ENCODE assay signal across 28 cellular contexts in the genomic region with DNA sequence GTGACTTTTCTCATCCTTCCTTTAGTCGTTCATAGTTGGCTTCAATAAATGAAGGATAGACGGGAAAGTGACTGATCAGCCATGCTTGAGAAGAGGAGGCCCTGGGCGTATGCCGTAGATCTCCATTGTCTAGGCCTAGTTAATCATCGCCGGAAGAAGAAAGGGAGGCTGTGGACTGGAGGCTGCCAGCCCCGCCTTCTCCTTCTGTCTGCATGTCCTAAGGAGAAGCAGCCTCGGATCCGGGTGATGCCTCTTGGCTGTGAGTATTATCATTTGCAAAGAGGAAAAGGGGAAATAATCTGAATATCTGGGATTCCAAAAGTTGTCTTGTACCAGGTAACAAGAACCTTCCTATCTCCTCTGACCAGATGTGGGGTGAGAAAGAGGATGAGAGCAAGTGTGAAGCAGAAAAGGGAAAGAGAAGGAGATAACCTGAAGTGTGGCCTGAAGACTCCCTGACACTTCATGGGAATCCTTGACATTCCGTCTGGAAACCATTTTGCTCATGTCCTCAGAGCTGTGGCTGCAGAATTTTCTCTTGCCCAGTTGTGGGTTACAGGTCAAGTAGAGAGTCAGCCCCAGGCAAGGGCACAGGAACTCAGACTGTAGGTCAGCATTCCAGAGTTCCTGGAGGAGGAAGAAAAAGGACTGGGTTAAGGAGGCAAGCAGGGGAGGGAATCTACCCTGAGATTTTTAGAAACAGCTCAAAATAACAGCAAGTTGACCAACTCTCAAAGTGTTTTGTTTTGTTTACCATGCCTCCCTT. TPM values are rescaled to one million over a fixed set of nuclear protein-coding genes. Genes with fewer than 3 reads are reported as not detected.
DNase-seq lines count a peak whose midpoint lies in the region; FAIRE-seq and TF ChIP-seq lines count a peak whose summit lies in the region.
"Had no signal": no experiment of that assay in that cellular context is flagged by ENCODE, and none has a peak within 500 bp of the region (broad histone marks: within the 10 kb centered on the region; RNA-seq: fewer than 3 reads in every experiment).

No MANE protein-coding gene starts in this region.

- DNase-seq in GM23248 = no peak
- no peak for DNase-seq in PC-9
- peak; percentile 45 for DNase-seq in kidney tubule cell (ENCODE audit: low spot score)
- DNase-seq in urothelium cell line (ENCODE audit: low spot score) = no peak
- no peak for DNase-seq in activated naive CD8-positive, alpha-beta T cell treated with anti-CD3 and anti-CD28 coated beads for 36 hours
- no peak for DNase-seq in COR-L47 (lab: John Stamatoyannopoulos, UW)
- DNase-seq in SW480 (ENCODE audit: low spot score) = no peak
- DNase-seq: activated CD4-positive, alpha-beta T cell treated with anti-CD3 and anti-CD28 coated beads, Interleukin-2, amount 50 U/mL, for 48 hours; activated CD8-positive, alpha-beta memory T cell treated with anti-CD3 and anti-CD28 coated beads, Interleukin-2, amount 50 U/mL, for 48 hours; activated naive CD4-positive, alpha-beta T cell treated with anti-CD3 and anti-CD28 coated beads, Interleukin-2, amount 50 U/mL, for 16 hours; anterior cingulate cortex; C1 segment of cervical spinal cord; Caco-2; central memory CD4-positive, alpha-beta T cell; DMS79; esophagus squamous epithelium; gastrocnemius medialis; left colon; naive B cell; NCI-H2029 treated with DMSO at 0.1 percent for 48 hours; NCI-H69; nucleus accumbens had no signal

- H3K79me2 ChIP-seq in GM23248 (ENCODE audit: insufficient read depth) (no peaks in the 10 kb centered on the region), PC-9 (ENCODE audit: low read depth) (peaks cover 3% of the 10 kb centered on the region)

- H3K36me3 ChIP-seq in GM23248 (ENCODE audit: low read depth) (no peaks in the 10 kb centered on the region), PC-9 (ENCODE audit: low read depth) (no peaks in the 10 kb centered on the region)
- H3K36me3 ChIP-seq: esophagus squamous epithelium, gastrocnemius medialis had no signal

- WGBS in GM23248 (ENCODE audit: low coverage in 1 of 2, low lambda C conversion rate in 2 of 2, missing lambda C conversion rate in 2 of 2), 2 experiments = 88 to 94% methylated on average over 10 of the region's 10 CpGs

- no peak overlapping the region for H3K9ac ChIP-seq in GM23248

- H3K27me3 ChIP-seq in GM23248 (replicated peaks; ENCODE audit: insufficient read depth) (no peaks in the 10 kb centered on the region), PC-9 (ENCODE audit: insufficient read depth, low read depth) (no peaks in the 10 kb centered on the region)
- H3K27me3 ChIP-seq: gastrocnemius medialis, SJSA1 had no signal

- no peak overlapping the region for H3K4me3 ChIP-seq in GM23248
- no peak overlapping the region for H3K4me3 ChIP-seq in PC-9
- H3K4me3 ChIP-seq: esophagus squamous epithelium, gastrocnemius medialis, SJSA1 had no signal

- H3K27me3 Mint-ChIP-seq in activated naive CD8-positive, alpha-beta T cell treated with anti-CD3 and anti-CD28 coated beads for 36 hours = peaks cover 29% of the 10 kb centered on the region

- FAIRE-seq in urothelium cell line (lab: Jason Lieb, UNC) = peak; percentile 35
- FAIRE-seq: H54, TTC549 had no signal

- H3K4me1 Mint-ChIP-seq in activated naive CD8-positive, alpha-beta T cell treated with anti-CD3 and anti-CD28 coated beads for 36 hours = peaks cover 3% of the 10 kb centered on the region
- H3K4me1 Mint-ChIP-seq: IgD-negative memory B cell had no signal

- BruUV-seq in PC-9 (replicated peaks; lab: Mats Ljungman, UMichigan) = no TSS peak

- H3K9me3 ChIP-seq in GM23248 (ENCODE audit: low read depth) (no peaks in the 10 kb centered on the region), PC-9 (ENCODE audit: insufficient read depth, low read depth) (no peaks in the 10 kb centered on the region)
- H3K9me3 ChIP-seq: Caco-2, esophagus squamous epithelium, gastrocnemius medialis, SJSA1 had no signal

- no peaks in the 10 kb centered on the region for H4K20me1 ChIP-seq in GM23248 (ENCODE audit: insufficient read depth)
- no peaks in the 10 kb centered on the region for H4K20me1 ChIP-seq in PC-9 (ENCODE audit: insufficient read depth)

- CTCF ChIA-PET in PC-9 (lab: Charles Lee) = no interaction called here

- peak overlapping the region; percentile 75 for H2AFZ ChIP-seq in GM23248
- no peak overlapping the region for H2AFZ ChIP-seq in PC-9

- POLR2A ChIA-PET in PC-9 (lab: Charles Lee; ENCODE audit: unreplicated experiment) = no interaction called here

- H3K4me2 ChIP-seq in GM23248 (ENCODE audit: unreplicated experiment) (no peak overlapping the region), PC-9 (peak overlapping the region; percentile 34; the same call in 1 of the 2 replicates)

- no peak overlapping the region for H3K4me3 Mint-ChIP-seq in activated naive CD8-positive, alpha-beta T cell treated with anti-CD3 and anti-CD28 coated beads for 36 hours
- H3K4me3 Mint-ChIP-seq: IgD-negative memory B cell; naive B cell; stimulated activated naive CD8-positive, alpha-beta T cell treated with anti-CD3 and anti-CD28 coated beads, Interleukin-15, Interleukin-2, amounts not matched to agents 100 ng/mL and 50 ng/mL, for 24 hours had no signal

- intact Hi-C loops in PC-9 (cut with micrococcal nuclease; ENCODE audit: unreplicated experiment) = loop anchor here (5.0 kb wide), 1 partner anchor 34 kb away; no protein-coding TSS in a partner anchor

- H3K27ac ChIP-seq in GM23248 (no peak overlapping the region), PC-9 (no peak overlapping the region)
- H3K27ac ChIP-seq: esophagus squamous epithelium, gastrocnemius medialis, SJSA1 had no signal

- H3K9me2 ChIP-seq in GM23248 (ENCODE audit: insufficient read depth) (no peaks in the 10 kb centered on the region), PC-9 (ENCODE audit: insufficient read depth) (no peaks in the 10 kb centered on the region)

- no peak overlapping the region for H3K27ac Mint-ChIP-seq in activated naive CD8-positive, alpha-beta T cell treated with anti-CD3 and anti-CD28 coated beads for 36 hours
- H3K27ac Mint-ChIP-seq: IgD-negative memory B cell; stimulated activated naive CD8-positive, alpha-beta T cell treated with anti-CD3 and anti-CD28 coated beads, Interleukin-15, Interleukin-2, amounts not matched to agents 100 ng/mL and 50 ng/mL, for 24 hours had no signal

- H3K9me3 Mint-ChIP-seq in activated naive CD8-positive, alpha-beta T cell treated with anti-CD3 and anti-CD28 coated beads for 36 hours = no peaks in the 10 kb centered on the region
- H3K9me3 Mint-ChIP-seq: IgD-negative memory B cell; naive B cell; stimulated activated naive CD8-positive, alpha-beta T cell treated with anti-CD3 and anti-CD28 coated beads, Interleukin-15, Interleukin-2, amounts not matched to agents 100 ng/mL and 50 ng/mL, for 24 hours had no signal

- H3F3A ChIP-seq in GM23248 (ENCODE audit: insufficient read depth) (0 out of 2 replicates have a peak, but pooled peaks cover 4% of the 10 kb centered on the region), PC-9 (ENCODE audit: insufficient read depth, low read depth) (peaks cover 24% of the 10 kb centered on the region)

- H3K4me1 ChIP-seq in GM23248 (ENCODE audit: insufficient read depth) (peaks cover 20% of the 10 kb centered on the region), PC-9 (replicated peaks; ENCODE audit: insufficient read depth) (peaks cover 33% of the 10 kb centered on the region)
- H3K4me1 ChIP-seq: Caco-2 had no signal

- TF ChIP-seq CTCF in PC-9 (conservative IDR thresholded peaks at IDR 0.05) = no peak

- H3K36me3 Mint-ChIP-seq in activated naive CD8-positive, alpha-beta T cell treated with anti-CD3 and anti-CD28 coated beads for 36 hours = no peaks in the 10 kb centered on the region
- H3K36me3 Mint-ChIP-seq: IgD-negative memory B cell, naive B cell had no signal

- in situ Hi-C loops in GM23248 (cut with MboI) = loop anchor here (5.0 kb wide), 1 partner anchor 331 kb away; no protein-coding TSS in a partner anchor

RNA-seq across cellular contexts. Expression of a gene that starts 4.3 kb away (rescaled TPM):
- total RNA-seq in GM23248 (2014; rRNA removed; shearing (Covaris generic)) = 50.6 and 58.9 TPM in 2 replicates
- polyA plus RNA-seq in GM23248 (2016; fragmentation: Nextera tagmentation; extraction: Ambion mirVana) = 13.3 and 14.2 TPM in 2 replicates
- 29.3 and 33.1 TPM in 2 replicates for total RNA-seq in PC-9 (2021)
- not detected for total RNA-seq in activated naive CD8-positive, alpha-beta T cell treated with anti-CD3 and anti-CD28 coated beads for 36 hours
- total RNA-seq: T-helper 1 cell treated with Interleukin-12 subunit alpha and Interleukin-12 subunit beta and Interleukin-4 antibody, amounts not matched to agents 30 ng/mL and 1 ng/mL, for 36 hours had no signal
- polyA plus RNA-seq: IgD-negative memory B cell had no signal

Comparison
In these comparisons a context has a peak if more than half of its experiments do, and no peak if none do; other contexts are left out.
1. RNA of a gene that starts 4.3 kb away (total RNA-seq): 50.6 to 58.9 TPM in GM23248 and 29.3 to 33.1 TPM in PC-9; not detected in activated naive CD8-positive, alpha-beta T cell treated with anti-CD3 and anti-CD28 coated beads for 36 hours; every median in the first group is over 10 times any median in the second.